1 cellular context compared by ENCODE assay signal in genomic region chr2:65431417-65432226, GRCh38.
TF ChIP-seq lines count a peak whose summit lies in the region.

No MANE protein-coding gene starts in this region.

TF ChIP-seq in HepG2, 621 proteins besides CTCF, POLR2A, EP300 and RAD21 (continued from another document and continues in another):
- TF ChIP-seq HMGXB4 (CRISPR knock-in tag; IDR thresholded peaks at IDR 0.05; ENCODE audit: borderline replicate concordance in 1 of 2, low read depth in 1 of 2): peak in 1 of 2 experiments; percentile 78; a peak in 2 of 4 replicates
- TF ChIP-seq ZNF781 (CRISPR knock-in tag; IDR thresholded peaks at IDR 0.05; ENCODE audit: borderline replicate concordance, not compliant biosample characterization): no peak
- no peak; the same call in 1 of the 2 replicates for TF ChIP-seq ZNF317 (CRISPR knock-in tag; IDR thresholded peaks at IDR 0.05)
- no peak for TF ChIP-seq ZNF7 (CRISPR knock-in tag; IDR thresholded peaks at IDR 0.05)
- no peak for TF ChIP-seq EED (CRISPR knock-in tag; IDR thresholded peaks at IDR 0.05)
- TF ChIP-seq ARNTL (CRISPR knock-in tag; IDR thresholded peaks at IDR 0.05): no peak
- no peak for TF ChIP-seq SP1 (IDR thresholded peaks at IDR 0.05)
- TF ChIP-seq SP1 (CRISPR knock-in tag; IDR thresholded peaks at IDR 0.05): no peak
- 0 out of 2 replicates have a peak, but pooled peaks have one; percentile 37 for TF ChIP-seq ATF7-NPFF (CRISPR knock-in tag; IDR thresholded peaks at IDR 0.05; ENCODE audit: low read depth)
- no peak for TF ChIP-seq PHF5A (CRISPR knock-in tag; IDR thresholded peaks at IDR 0.05; ENCODE audit: low read depth, unreplicated experiment)
- no peak; the same call in 1 of the 2 replicates for TF ChIP-seq ZNF292 (CRISPR knock-in tag; IDR thresholded peaks at IDR 0.05; ENCODE audit: borderline replicate concordance, low read depth)
- TF ChIP-seq ZNF678 (CRISPR knock-in tag; IDR thresholded peaks at IDR 0.05): no peak
- 0 out of 2 replicates have a peak, but pooled peaks have one; percentile 14 for TF ChIP-seq ZNF704 (CRISPR knock-in tag; IDR thresholded peaks at IDR 0.05; ENCODE audit: borderline replicate concordance)
- TF ChIP-seq ZNF740 (CRISPR knock-in tag; IDR thresholded peaks at IDR 0.05): peak; percentile 71; the same call in 1 of the 2 replicates
- no peak for TF ChIP-seq MIXL1 (CRISPR knock-in tag; IDR thresholded peaks at IDR 0.05)
- no peak for TF ChIP-seq U2AF1 (optimal IDR thresholded peaks at IDR 0.05; ENCODE audit: low read depth, low read length)
- no peak for TF ChIP-seq BRCA1 (CRISPR knock-in tag; IDR thresholded peaks at IDR 0.05)
- TF ChIP-seq ZNF646 (CRISPR knock-in tag; IDR thresholded peaks at IDR 0.05): no peak
- peak; percentile 85 for TF ChIP-seq HNRNPK (IDR thresholded peaks at IDR 0.05; ENCODE audit: low read depth, low read length, poor library complexity, severe bottlenecking)
- TF ChIP-seq DMAP1 (CRISPR knock-in tag; IDR thresholded peaks at IDR 0.05): 0 out of 2 replicates have a peak, but pooled peaks have one; percentile 6
- TF ChIP-seq ZFAT (CRISPR knock-in tag; conservative IDR thresholded peaks at IDR 0.05): no peak
- TF ChIP-seq ZNF276 (CRISPR knock-in tag; IDR thresholded peaks at IDR 0.05; ENCODE audit: low read depth): 0 out of 2 replicates have a peak, but pooled peaks have one; percentile 4
- TF ChIP-seq SP140L (CRISPR knock-in tag; IDR thresholded peaks at IDR 0.05; ENCODE audit: borderline replicate concordance): no peak
- TF ChIP-seq ZSCAN12 (CRISPR knock-in tag; IDR thresholded peaks at IDR 0.05): no peak
- no peak for TF ChIP-seq ARNT (IDR thresholded peaks at IDR 0.05)
- peak in 1 of 2 experiments; percentile 6; a peak in 1 of 4 replicates for TF ChIP-seq REST (IDR thresholded peaks at IDR 0.05; ENCODE audit: borderline replicate concordance in 1 of 2, low read depth in 1 of 2, low read length in 2 of 2)
- no peak for TF ChIP-seq ZNF556 (CRISPR knock-in tag; IDR thresholded peaks at IDR 0.05; ENCODE audit: borderline replicate concordance)
- TF ChIP-seq ZNF879 (CRISPR knock-in tag; IDR thresholded peaks at IDR 0.05): no peak
- TF ChIP-seq TP53 (CRISPR knock-in tag; conservative IDR thresholded peaks at IDR 0.05): no peak
- TF ChIP-seq NR3C1 (CRISPR knock-in tag; IDR thresholded peaks at IDR 0.05): no peak
- no peak for TF ChIP-seq CBFB (CRISPR knock-in tag; IDR thresholded peaks at IDR 0.05)
- no peak for TF ChIP-seq ZSCAN25 (CRISPR knock-in tag; IDR thresholded peaks at IDR 0.05)
- TF ChIP-seq ZNF333 (CRISPR knock-in tag; IDR thresholded peaks at IDR 0.05; ENCODE audit: borderline replicate concordance): no peak
- TF ChIP-seq ARID5B (CRISPR knock-in tag; IDR thresholded peaks at IDR 0.05): 0 out of 2 replicates have a peak, but pooled peaks have one; percentile 4
- TF ChIP-seq HBP1 (CRISPR knock-in tag; IDR thresholded peaks at IDR 0.05; ENCODE audit: low read depth): 0 out of 2 replicates have a peak, but pooled peaks have one; percentile 22
- no peak for TF ChIP-seq ZNF335 (CRISPR knock-in tag; IDR thresholded peaks at IDR 0.05)
- TF ChIP-seq BATF2 (CRISPR knock-in tag; IDR thresholded peaks at IDR 0.05): no peak
- no peak for TF ChIP-seq ZFP82 (CRISPR knock-in tag; IDR thresholded peaks at IDR 0.05; ENCODE audit: borderline replicate concordance)
